ENCODE assay signal across 1 cellular context in genomic region chr4:17636696-17637351, GRCh38.
TF ChIP-seq lines count a peak whose summit lies in the region.

No MANE protein-coding gene starts in this region.

TF ChIP-seq in SK-N-SH, 30 proteins besides CTCF, POLR2A, EP300 and RAD21 (continued from another document):
- TF ChIP-seq REST (IDR thresholded peaks at IDR 0.05; ENCODE audit: low read depth, low read length) (no peak), CHD2 (IDR thresholded peaks at IDR 0.05; ENCODE audit: low read length, partially characterized antibody) (peak; percentile 40), FOSL2 (IDR thresholded peaks at IDR 0.05; ENCODE audit: borderline replicate concordance, low read depth) (no peak), SIN3A (IDR thresholded peaks at IDR 0.05; ENCODE audit: borderline replicate concordance, low read depth, low read length) (no peak)
- TF ChIP-seq, protein P1, sequence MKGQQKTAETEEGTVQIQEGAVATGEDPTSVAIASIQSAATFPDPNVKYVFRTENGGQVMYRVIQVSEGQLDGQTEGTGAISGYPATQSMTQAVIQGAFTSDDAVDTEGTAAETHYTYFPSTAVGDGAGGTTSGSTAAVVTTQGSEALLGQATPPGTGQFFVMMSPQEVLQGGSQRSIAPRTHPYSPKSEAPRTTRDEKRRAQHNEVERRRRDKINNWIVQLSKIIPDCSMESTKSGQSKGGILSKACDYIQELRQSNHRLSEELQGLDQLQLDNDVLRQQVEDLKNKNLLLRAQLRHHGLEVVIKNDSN (IDR thresholded peaks at IDR 0.05; ENCODE audit: borderline replicate concordance, low read depth): no peak
